In genomic region chr6:75281643-75282042, GRCh38 we compare ENCODE assay signal across 10 cellular contexts. TPM values are rescaled to one million over a fixed set of nuclear protein-coding genes. Genes with fewer than 3 reads are reported as not detected.
DNase-seq lines count a peak whose midpoint lies in the region; TF ChIP-seq lines count a peak whose summit lies in the region.
"Had no signal": no experiment of that assay in that cellular context is flagged by ENCODE, and none has a peak within 500 bp of the region (broad histone marks: within the 10 kb centered on the region; RNA-seq: fewer than 3 reads in every experiment).

No MANE protein-coding gene starts in this region.

- H3K9me3 ChIP-seq in CD8-positive, alpha-beta memory T cell (ENCODE audit: low read length): no peaks in the 10 kb centered on the region
- H3K9me3 ChIP-seq in HAP-1: no peaks in the 10 kb centered on the region

- H3K4me3 Mint-ChIP-seq in CD8-positive, alpha-beta memory T cell: peak overlapping the region in 4 of 7 donors; percentile 14 to 43 (median 40)
- H3K4me3 Mint-ChIP-seq in activated naive CD8-positive, alpha-beta T cell treated with anti-CD3 and anti-CD28 coated beads for 36 hours: peak overlapping the region; percentile 68
- peak overlapping the region; percentile 60 for H3K4me3 Mint-ChIP-seq in mesothelial cell of epicardium

- H3K27me3 Mint-ChIP-seq in CD8-positive, alpha-beta memory T cell: no peaks in the 10 kb centered on the region
- H3K27me3 Mint-ChIP-seq in activated naive CD8-positive, alpha-beta T cell treated with anti-CD3 and anti-CD28 coated beads for 36 hours: no peaks in the 10 kb centered on the region
- no peaks in the 10 kb centered on the region for H3K27me3 Mint-ChIP-seq in mesothelial cell of epicardium (ENCODE audit: low read depth)

- no peaks in the 10 kb centered on the region for H3K9me3 Mint-ChIP-seq in CD8-positive, alpha-beta memory T cell
- H3K9me3 Mint-ChIP-seq in activated naive CD8-positive, alpha-beta T cell treated with anti-CD3 and anti-CD28 coated beads for 36 hours: no peaks in the 10 kb centered on the region
- H3K9me3 Mint-ChIP-seq in mesothelial cell of epicardium: no peaks in the 10 kb centered on the region

- no peak overlapping the region for H3K4me3 ChIP-seq in CD8-positive, alpha-beta memory T cell (ENCODE audit: low read length)
- peak overlapping the region; percentile 1 for H3K4me3 ChIP-seq in HAP-1

- H3K4me1 ChIP-seq in CD8-positive, alpha-beta memory T cell (ENCODE audit: insufficient read depth, low read length): peaks cover 50% of the 10 kb centered on the region
- H3K4me1 ChIP-seq in HAP-1: peaks cover 44% of the 10 kb centered on the region

- DNase-seq in CD8-positive, alpha-beta memory T cell: no peak
- DNase-seq in HAP-1 (ENCODE audit: low spot score in 2 of 2) (no peak), mesothelial cell of epicardium (ENCODE audit: low spot score in 2 of 2, unreplicated experiment in 2 of 2) (no peak), RWPE1 (ENCODE audit: low spot score) (no peak), AG08395 (ENCODE audit: low spot score) (no peak)
- DNase-seq in activated naive CD8-positive, alpha-beta T cell treated with anti-CD3 and anti-CD28 coated beads for 36 hours: no peak
- DNase-seq in activated CD4-positive, CD25-positive, alpha-beta regulatory T cell (lab: John Stamatoyannopoulos, UW): no peak
- DNase-seq in activated CD8-positive, alpha-beta memory T cell treated with anti-CD3 and anti-CD28 coated beads, Interleukin-2, amount 50 U/mL, for 4 hours: no peak
- DNase-seq: islet precursor cell, NCI-H146 had no signal

- CTCF ChIA-PET in CD8-positive, alpha-beta memory T cell (lab: Charles Lee): no interaction called here
- CTCF ChIA-PET in RWPE1 (lab: Yijun Ruan, JAX): no interaction called here

- H3K27ac ChIP-seq in CD8-positive, alpha-beta memory T cell (ENCODE audit: low read depth, low read length): no peak overlapping the region
- no peak overlapping the region for H3K27ac ChIP-seq in RWPE1

- peak overlapping the region in 5 of 8 donors; percentile 9 to 81 (median 56) for H3K27ac Mint-ChIP-seq in CD8-positive, alpha-beta memory T cell
- peak overlapping the region; percentile 70 for H3K27ac Mint-ChIP-seq in activated naive CD8-positive, alpha-beta T cell treated with anti-CD3 and anti-CD28 coated beads for 36 hours
- peak overlapping the region; percentile 87 for H3K27ac Mint-ChIP-seq in mesothelial cell of epicardium

- H3K36me3 Mint-ChIP-seq in CD8-positive, alpha-beta memory T cell: no peaks in the 10 kb centered on the region
- peaks cover 15% of the 10 kb centered on the region for H3K36me3 Mint-ChIP-seq in activated naive CD8-positive, alpha-beta T cell treated with anti-CD3 and anti-CD28 coated beads for 36 hours
- no peaks in the 10 kb centered on the region for H3K36me3 Mint-ChIP-seq in mesothelial cell of epicardium

- H3K4me1 Mint-ChIP-seq in CD8-positive, alpha-beta memory T cell: peaks cover 44 to 47% (median 46%) of the 10 kb centered on the region in 3 donors
- peaks cover 41% of the 10 kb centered on the region for H3K4me1 Mint-ChIP-seq in activated naive CD8-positive, alpha-beta T cell treated with anti-CD3 and anti-CD28 coated beads for 36 hours
- H3K4me1 Mint-ChIP-seq in mesothelial cell of epicardium: peaks cover 46% of the 10 kb centered on the region

- POLR2A ChIA-PET in CD8-positive, alpha-beta memory T cell (lab: Charles Lee): interaction anchor here (0.6 kb wide), 1 partner anchor 260 kb away, joined by 9 read pairs; no protein-coding TSS in a partner anchor
- POLR2A ChIA-PET in RWPE1 (lab: Yijun Ruan, JAX; ENCODE audit: low non-redundant PET): no interaction called here

- H3K36me3 ChIP-seq in CD8-positive, alpha-beta memory T cell (ENCODE audit: insufficient read depth, low read length): no peaks in the 10 kb centered on the region
- no peaks in the 10 kb centered on the region for H3K36me3 ChIP-seq in HAP-1 (replicated peaks)

- TF ChIP-seq CTCF in mesothelial cell of epicardium (IDR thresholded peaks at IDR 0.05; ENCODE audit: unreplicated experiment): no peak
- no peak for TF ChIP-seq CTCF in RWPE1 (conservative IDR thresholded peaks at IDR 0.05; ENCODE audit: low read depth)

- no peaks in the 10 kb centered on the region for H3K27me3 ChIP-seq in CD8-positive, alpha-beta memory T cell (ENCODE audit: insufficient read depth, low read length, poor library complexity, severe bottlenecking)
- H3K27me3 ChIP-seq in HAP-1 (ENCODE audit: low read depth): no peaks in the 10 kb centered on the region

- in situ Hi-C loops in HAP-1 (cut with MboI; ENCODE audit: low sequenced_read_pairs): no loop called here

RNA-seq across cellular contexts. Expression of gene TMEM30A, which starts 2.9 kb away (rescaled TPM):
- 10 to 100 TPM; 54.8 to 61.8 TPM for total RNA-seq in CD8-positive, alpha-beta memory T cell
- polyA plus RNA-seq in CD8-positive, alpha-beta memory T cell: 56.3 TPM
- total RNA-seq in activated naive CD8-positive, alpha-beta T cell treated with anti-CD3 and anti-CD28 coated beads for 36 hours: 10 to 100 TPM; 38.8 to 40.4 TPM
- 87.6 to 95.3 TPM (median 90.1 TPM) in 3 replicates for total RNA-seq in mesothelial cell of epicardium

RNA-seq across cellular contexts. Expression of gene COX7A2, which starts 38.0 kb away (rescaled TPM):
- 100 to 1,000 TPM; 504 to 527 TPM for total RNA-seq in CD8-positive, alpha-beta memory T cell
- 853 TPM for polyA plus RNA-seq in CD8-positive, alpha-beta memory T cell
- total RNA-seq in activated naive CD8-positive, alpha-beta T cell treated with anti-CD3 and anti-CD28 coated beads for 36 hours: 100 to 1,000 TPM; 489 to 495 TPM
- 232 to 260 TPM (median 245 TPM) in 3 replicates for total RNA-seq in mesothelial cell of epicardium
